8 cellular contexts compared by ENCODE assay signal in genomic region chr7:150800576-150801241, GRCh38. TPM values are rescaled to one million over a fixed set of nuclear protein-coding genes. Genes with fewer than 3 reads are reported as not detected.
DNase-seq lines count a peak whose midpoint lies in the region; ATAC-seq and TF ChIP-seq lines count a peak whose summit lies in the region.

TMEM176A (plus strand) TSS chr7:150800769; CDS start chr7:150801551, 782 bp downstream.

- peak within 1 kb of the TSS; percentile 85 for H3K27ac ChIP-seq in WERI-Rb-1
- H3K27ac ChIP-seq in subcutaneous abdominal adipose tissue (ENCODE audit: low read depth, low read length) = no peak within 1 kb of the TSS

- H3K27me3 Mint-ChIP-seq in dendritic cell treated with granulocyte-macrophage colony-stimulating factor and Interleukin-4, amounts not matched to agents 40 ng/mL and 50 ng/mL, for 4 days = no peaks in the 10 kb centered on the region

- peak within 1 kb of the TSS in 3 of 5 donors; percentile 66 to 71 (median 69) for H3K9ac ChIP-seq in subcutaneous abdominal adipose tissue (ENCODE audit: low read length in 5 of 5)

- peak; percentile 24 for DNase-seq in WERI-Rb-1
- no peak for DNase-seq in mesenteric fat pad (ENCODE audit: low spot score)
- no peak for DNase-seq in RKO (ENCODE audit: low spot score)
- no peak for DNase-seq in DMS153 (lab: John Stamatoyannopoulos, UW)
- DNase-seq in NCI-H1436 (lab: John Stamatoyannopoulos, UW) = no peak

- peak within 1 kb of the TSS; percentile 96 for H3K4me3 Mint-ChIP-seq in dendritic cell treated with granulocyte-macrophage colony-stimulating factor and Interleukin-4, amounts not matched to agents 40 ng/mL and 50 ng/mL, for 4 days

- H3K4me3 ChIP-seq in WERI-Rb-1 (ENCODE audit: low read depth, low read length) = peak within 1 kb of the TSS; percentile 55
- H3K4me3 ChIP-seq in subcutaneous abdominal adipose tissue (ENCODE audit: low read depth in 1 of 5, low read length in 5 of 5) = peak within 1 kb of the TSS; percentile 52 to 76 (median 73)

- H3K27ac Mint-ChIP-seq in dendritic cell treated with granulocyte-macrophage colony-stimulating factor and Interleukin-4, amounts not matched to agents 40 ng/mL and 50 ng/mL, for 4 days = peak within 1 kb of the TSS; percentile 96

- intact Hi-C loops in dendritic cell treated with granulocyte-macrophage colony-stimulating factor and Interleukin-4, amounts not matched to agents 40 ng/mL and 50 ng/mL, for 4 days (cut with micrococcal nuclease) = loop anchor here (2.0 to 10.0 kb wide), 2 partner anchors 22 to 74 kb away; no protein-coding TSS in a partner anchor

- H3K9me3 ChIP-seq in WERI-Rb-1 (ENCODE audit: severe bottlenecking) = no peaks in the 10 kb centered on the region
- H3K9me3 ChIP-seq in subcutaneous abdominal adipose tissue (ENCODE audit: control insufficient read depth in 5 of 5, low read length in 5 of 5) = peaks cover 0 to 6% (median 4%) of the 10 kb centered on the region in 5 donors

- H3K36me3 ChIP-seq in WERI-Rb-1 = peaks cover 5% of the 10 kb centered on the region; the same call in 1 of the 2 replicates
- peaks cover 0 to 35% (median 10%) of the 10 kb centered on the region in 5 donors for H3K36me3 ChIP-seq in subcutaneous abdominal adipose tissue (ENCODE audit: control insufficient read depth in 5 of 5, insufficient read depth in 5 of 5, low read length in 5 of 5)

- H3K27me3 ChIP-seq in WERI-Rb-1 (ENCODE audit: insufficient read depth, low read depth, severe bottlenecking) = no peaks in the 10 kb centered on the region
- peaks cover 7 to 34% (median 22%) of the 10 kb centered on the region in 5 donors for H3K27me3 ChIP-seq in subcutaneous abdominal adipose tissue (ENCODE audit: control insufficient read depth in 5 of 5, insufficient read depth in 4 of 5, low read length in 5 of 5)

- H3K9me3 Mint-ChIP-seq in dendritic cell treated with granulocyte-macrophage colony-stimulating factor and Interleukin-4, amounts not matched to agents 40 ng/mL and 50 ng/mL, for 4 days = peaks cover 10% of the 10 kb centered on the region

- peaks cover 49% of the 10 kb centered on the region for H3K4me1 Mint-ChIP-seq in dendritic cell treated with granulocyte-macrophage colony-stimulating factor and Interleukin-4, amounts not matched to agents 40 ng/mL and 50 ng/mL, for 4 days (ENCODE audit: low read depth)

- no peak for ATAC-seq in GM19023 (IDR thresholded peaks at IDR 0.05; ENCODE audit: unreplicated experiment)

- peaks cover 0 to 37% (median 20%) of the 10 kb centered on the region in 5 donors for H3K4me1 ChIP-seq in subcutaneous abdominal adipose tissue (ENCODE audit: control insufficient read depth in 5 of 5, insufficient read depth in 5 of 5, low read length in 5 of 5)

- H3K36me3 Mint-ChIP-seq in dendritic cell treated with granulocyte-macrophage colony-stimulating factor and Interleukin-4, amounts not matched to agents 40 ng/mL and 50 ng/mL, for 4 days (ENCODE audit: low read depth) = peaks cover 52% of the 10 kb centered on the region

- TF ChIP-seq CTCF in WERI-Rb-1 (IDR thresholded peaks at IDR 0.05; ENCODE audit: low read depth, low read length) = no peak

RNA-seq across cellular contexts. Expression of gene TMEM176A, which starts in this region (rescaled TPM):
- 64.3 TPM for total RNA-seq in mesenteric fat pad
